In the genomic region with DNA sequence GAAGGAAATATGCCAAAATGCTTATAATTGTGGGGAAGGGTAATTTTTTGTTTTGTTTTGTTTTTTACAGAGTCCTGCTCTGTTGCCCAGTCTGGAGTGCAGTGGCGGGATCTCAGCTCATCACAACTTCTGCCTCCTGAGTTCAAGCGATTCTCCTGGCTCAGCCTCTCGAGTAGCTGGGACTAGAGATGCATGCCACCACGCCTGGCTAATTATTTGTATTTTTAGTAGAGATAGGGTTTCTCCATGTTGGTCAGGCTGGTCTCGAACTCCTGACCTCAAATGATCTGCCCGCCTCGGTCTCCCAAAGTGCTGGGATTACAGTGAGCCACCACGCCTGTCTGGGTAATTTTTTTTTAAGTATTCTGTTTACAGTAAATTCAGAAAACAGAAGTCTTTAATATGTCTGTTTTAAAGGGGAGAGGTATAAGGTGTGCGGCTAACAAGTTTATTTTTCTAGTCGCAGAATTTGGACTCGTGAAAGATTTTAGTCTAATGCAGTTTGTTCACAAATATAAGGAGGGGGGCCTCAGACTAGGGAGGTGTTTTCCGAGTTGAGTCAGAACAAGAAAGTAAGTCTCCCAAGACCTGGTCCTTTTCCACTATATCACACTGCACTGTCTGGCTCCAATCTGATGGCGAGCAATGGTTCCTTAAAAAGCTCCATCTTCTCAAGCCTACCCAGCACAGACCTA, we compare ENCODE assay signal across 10 cellular contexts. TPM values are rescaled to one million over a fixed set of nuclear protein-coding genes. Genes with fewer than 3 reads are reported as not detected.
DNase-seq lines count a peak whose midpoint lies in the region; ATAC-seq and TF ChIP-seq lines count a peak whose summit lies in the region.
"Had no signal": no experiment of that assay in that cellular context is flagged by ENCODE, and none has a peak within 500 bp of the region (broad histone marks: within the 10 kb centered on the region; RNA-seq: fewer than 3 reads in every experiment).

No MANE protein-coding gene starts in this region.

- peaks cover 7% of the 10 kb centered on the region for H3K27me3 Mint-ChIP-seq in activated naive CD8-positive, alpha-beta T cell treated with anti-CD3 and anti-CD28 coated beads for 36 hours
- H3K27me3 Mint-ChIP-seq in mesothelial cell of epicardium (ENCODE audit: low read depth), result peaks cover 61% of the 10 kb centered on the region

- POLR2A ChIA-PET in A673 (lab: Charles Lee; ENCODE audit: low non-redundant PET), result no interaction called here

- no peak for TF ChIP-seq CTCF in mesothelial cell of epicardium (IDR thresholded peaks at IDR 0.05; ENCODE audit: unreplicated experiment)
- no peak for TF ChIP-seq CTCF in A673 (conservative IDR thresholded peaks at IDR 0.05; ENCODE audit: low read depth, low read length)

- peaks cover 1% of the 10 kb centered on the region for H3K36me3 Mint-ChIP-seq in activated naive CD8-positive, alpha-beta T cell treated with anti-CD3 and anti-CD28 coated beads for 36 hours
- no peaks in the 10 kb centered on the region for H3K36me3 Mint-ChIP-seq in mesothelial cell of epicardium

- peak overlapping the region; percentile 97 to 100 (median 98) for H3K9ac ChIP-seq in BLaER1 treated with 17β-estradiol and CSF1 and Interleukin-3, amounts not matched to agents 10 nM and 100 nM

- H3K27ac Mint-ChIP-seq in activated naive CD8-positive, alpha-beta T cell treated with anti-CD3 and anti-CD28 coated beads for 36 hours, result peak overlapping the region; percentile 30
- H3K27ac Mint-ChIP-seq in mesothelial cell of epicardium, result no peak overlapping the region

- peaks cover 36% of the 10 kb centered on the region for H3K4me1 Mint-ChIP-seq in activated naive CD8-positive, alpha-beta T cell treated with anti-CD3 and anti-CD28 coated beads for 36 hours
- H3K4me1 Mint-ChIP-seq in mesothelial cell of epicardium, result peaks cover 15% of the 10 kb centered on the region

- peaks cover 64 to 66% (median 65%) of the 10 kb centered on the region in 11 experiments for H4K20me1 ChIP-seq in BLaER1 treated with 17β-estradiol and CSF1 and Interleukin-3, amounts not matched to agents 10 nM and 100 nM

- H3K27me3 ChIP-seq in BLaER1 treated with 17β-estradiol and CSF1 and Interleukin-3, amounts not matched to agents 10 nM and 100 nM, result peaks cover 0 to 26% (median 14%) of the 10 kb centered on the region in 11 experiments; a peak in 14 of 22 replicates
- peaks cover 33% of the 10 kb centered on the region for H3K27me3 ChIP-seq in A673 (replicated peaks; ENCODE audit: insufficient read depth, low read depth, low read length, poor library complexity)

- CTCF ChIA-PET in A673 (lab: Charles Lee), result no interaction called here

- no peaks in the 10 kb centered on the region for H3K9me3 Mint-ChIP-seq in activated naive CD8-positive, alpha-beta T cell treated with anti-CD3 and anti-CD28 coated beads for 36 hours
- H3K9me3 Mint-ChIP-seq in mesothelial cell of epicardium, result no peaks in the 10 kb centered on the region

- H3K9me3 ChIP-seq in BLaER1 treated with 17β-estradiol and CSF1 and Interleukin-3, amounts not matched to agents 10 nM and 100 nM (replicated peaks in 1 of 11), result no peaks in the 10 kb centered on the region
- no peaks in the 10 kb centered on the region for H3K9me3 ChIP-seq in A673 (ENCODE audit: low read depth, low read length, poor library complexity, severe bottlenecking)

- H3K4me3 Mint-ChIP-seq in activated naive CD8-positive, alpha-beta T cell treated with anti-CD3 and anti-CD28 coated beads for 36 hours, result peak overlapping the region; percentile 86
- peak overlapping the region; percentile 79 for H3K4me3 Mint-ChIP-seq in mesothelial cell of epicardium

- peak; percentile 29 for ATAC-seq in GM21717 (IDR thresholded peaks at IDR 0.05; ENCODE audit: unreplicated experiment)

- intact Hi-C loops in A673 (cut with micrococcal nuclease; ENCODE audit: unreplicated experiment), result no loop called here
- intact Hi-C loops in posterior cingulate gyrus (cut with DNase I), result no loop called here

- H3K4me3 ChIP-seq in BLaER1 treated with 17β-estradiol and CSF1 and Interleukin-3, amounts not matched to agents 10 nM and 100 nM, result peak overlapping the region; percentile 78 to 100 (median 90)
- no peak overlapping the region for H3K4me3 ChIP-seq in A673 (ENCODE audit: low read depth, low read length, poor library complexity, severe bottlenecking)

- no TSS peak for BruUV-seq in A673 (replicated peaks; lab: Mats Ljungman, UMichigan)

- peaks cover 33 to 68% (median 57%) of the 10 kb centered on the region in 10 experiments for H3K4me1 ChIP-seq in BLaER1 treated with 17β-estradiol and CSF1 and Interleukin-3, amounts not matched to agents 10 nM and 100 nM
- H3K4me1 ChIP-seq in A673 (ENCODE audit: insufficient read depth, low read length, poor library complexity, severe bottlenecking), result no peaks in the 10 kb centered on the region

- peaks cover 5 to 61% (median 36%) of the 10 kb centered on the region in 11 experiments; a peak in 19 of 22 replicates for H3K36me3 ChIP-seq in BLaER1 treated with 17β-estradiol and CSF1 and Interleukin-3, amounts not matched to agents 10 nM and 100 nM
- no peaks in the 10 kb centered on the region for H3K36me3 ChIP-seq in A673 (ENCODE audit: insufficient read depth, low read length, poor library complexity, severe bottlenecking)

- H3K27ac ChIP-seq in BLaER1 treated with 17β-estradiol and CSF1 and Interleukin-3, amounts not matched to agents 10 nM and 100 nM, result peak overlapping the region; percentile 91 to 99 (median 97)
- H3K27ac ChIP-seq in A673 (ENCODE audit: low read depth, low read length, poor library complexity, severe bottlenecking), result no peak overlapping the region

- DNase-seq in activated naive CD8-positive, alpha-beta T cell treated with anti-CD3 and anti-CD28 coated beads for 36 hours, result no peak
- DNase-seq in mesothelial cell of epicardium (ENCODE audit: low spot score in 2 of 2, unreplicated experiment in 2 of 2), result no peak
- DNase-seq in A673 (ENCODE audit: low spot score), result no peak
- no peak for DNase-seq in posterior cingulate gyrus
- DNase-seq in islet precursor cell, result no peak
- DNase-seq in OCI-M1 (lab: John Stamatoyannopoulos, UW), result no peak
- DNase-seq: NCI-H446 treated with DMSO at 0.1 percent for 48 hours; stimulated activated CD4-positive, alpha-beta T cell treated with anti-CD3 and anti-CD28 coated beads, Interleukin-1b, Interleukin-23, amount 100 ng/mL, for 48 hours had no signal

- H3K4me2 ChIP-seq in BLaER1 treated with 17β-estradiol and CSF1 and Interleukin-3, amounts not matched to agents 10 nM and 100 nM, result peak overlapping the region; percentile 86 to 99 (median 90)

RNA-seq across cellular contexts. Expression of gene ACSL1, which starts 1.5 kb away (rescaled TPM):
- total RNA-seq in activated naive CD8-positive, alpha-beta T cell treated with anti-CD3 and anti-CD28 coated beads for 36 hours, result 10 to 100 TPM; 15.0 to 15.9 TPM
- total RNA-seq in mesothelial cell of epicardium (18.0 to 20.9 TPM (median 19.2 TPM) in 3 replicates), A673 (2021) (4.8 and 5.2 TPM in 2 replicates)
